ENCODE assay signal across 8 cellular contexts in genomic region chr6:156777866-156778614, GRCh38. TPM values are rescaled to one million over a fixed set of nuclear protein-coding genes. Genes with fewer than 3 reads are reported as not detected.
DNase-seq lines count a peak whose midpoint lies in the region; ATAC-seq, FAIRE-seq and TF ChIP-seq lines count a peak whose summit lies in the region.

No MANE protein-coding gene starts in this region.

- H3K9me3 ChIP-seq in Loucy (ENCODE audit: insufficient read depth, low read depth, low read length) (no peaks in the 10 kb centered on the region), colonic mucosa (no peaks in the 10 kb centered on the region)

- H3K27me3 ChIP-seq in Loucy (ENCODE audit: insufficient read depth, low read length, poor library complexity, severe bottlenecking): no peaks in the 10 kb centered on the region
- H3K27me3 ChIP-seq in colonic mucosa: no peaks in the 10 kb centered on the region

- peaks cover 64% of the 10 kb centered on the region for H3K79me2 ChIP-seq in Loucy (ENCODE audit: insufficient read depth, low read length)

- H4K20me1 ChIP-seq in Loucy (ENCODE audit: insufficient read depth, low read length, poor library complexity, severe bottlenecking): peaks cover 35% of the 10 kb centered on the region

- intact Hi-C loops in colonic mucosa (cut with DNase I): no loop called here
- intact Hi-C loops in lower leg skin (cut with DNase I; ENCODE audit: low total_unique reads): loop anchor here (5.0 kb wide), 2 partner anchors 56 to 254 kb away; no protein-coding TSS in a partner anchor

- 0 to 1% methylated on average over 29 to 44 of the region's 85 CpGs for WGBS in lower leg skin, 2 donors

- H3K36me3 ChIP-seq in Loucy (ENCODE audit: insufficient read depth, low read length) (no peaks in the 10 kb centered on the region), colonic mucosa (no peaks in the 10 kb centered on the region)

- FAIRE-seq in D721Med (lab: Jason Lieb, UNC): no peak

- no peaks in the 10 kb centered on the region for H3K9me2 ChIP-seq in Loucy (replicated peaks; ENCODE audit: low read depth, low read length)

- H3K4me1 ChIP-seq in Loucy (ENCODE audit: insufficient read depth, low read length, poor library complexity, severe bottlenecking): peaks cover 28% of the 10 kb centered on the region
- H3K4me1 ChIP-seq in colonic mucosa: peaks cover 8% of the 10 kb centered on the region

- peak overlapping the region; percentile 81 for H3K4me3 ChIP-seq in Loucy (ENCODE audit: low read length, poor library complexity, severe bottlenecking)
- H3K4me3 ChIP-seq in colonic mucosa: peak overlapping the region; percentile 69
- H3K4me3 ChIP-seq in lower leg skin (ENCODE audit: low read depth, poor library complexity, severe bottlenecking): peak overlapping the region; percentile 83

- no peaks in the 10 kb centered on the region for H3F3A ChIP-seq in Loucy (ENCODE audit: low read depth)

- peak overlapping the region; percentile 58; the same call in 1 of the 2 replicates for H2AFZ ChIP-seq in Loucy (ENCODE audit: low read length)

- no peak for TF ChIP-seq POLR2A in lower leg skin (IDR thresholded peaks at IDR 0.05)

- peak overlapping the region; percentile 43 for H3K4me2 ChIP-seq in Loucy (ENCODE audit: low read depth, low read length, poor library complexity, severe bottlenecking)

- H3K9ac ChIP-seq in Loucy (ENCODE audit: low read depth, low read length, poor library complexity, severe bottlenecking) (peak overlapping the region; percentile 94), colonic mucosa (ENCODE audit: low read depth in 2 of 2, low read length in 2 of 2) (peak overlapping the region; percentile 66 to 95)

- no peak for TF ChIP-seq CTCF in Loucy (conservative IDR thresholded peaks at IDR 0.05; ENCODE audit: low read length)
- TF ChIP-seq CTCF in colonic mucosa (IDR thresholded peaks at IDR 0.05): no peak
- TF ChIP-seq CTCF in lower leg skin (IDR thresholded peaks at IDR 0.05): peak in 1 of 3 donors; percentile 44
- TF ChIP-seq CTCF in D721Med (IDR thresholded peaks at IDR 0.05; ENCODE audit: insufficient read depth, missing control alignments): no peak

- peak; percentile 6 for ATAC-seq in GM21515 (IDR thresholded peaks at IDR 0.05; ENCODE audit: unreplicated experiment)

- DNase-seq in COR-L47 (lab: John Stamatoyannopoulos, UW) (peak; percentile 30), colonic mucosa (peak; percentile 51), lower leg skin (ENCODE audit: low spot score in 2 of 2) (peak; percentile 36 to 94), D721Med (ENCODE audit: insufficient read length, low spot score) (no peak)
- peak; percentile 47 for DNase-seq in activated CD4-positive, alpha-beta T cell treated with anti-CD3 and anti-CD28 coated beads for 1 hour
- peak in 2 of 3 donors; percentile 36 to 53 for DNase-seq in stimulated activated CD4-positive, alpha-beta T cell treated with anti-CD3 and anti-CD28 coated beads, TNF-alpha, amount 100 ng/mL, for 1 hour (ENCODE audit: low read depth in 3 of 3, low spot score in 1 of 3)

- H3K27ac ChIP-seq in colonic mucosa: peak overlapping the region; percentile 88

RNA-seq across cellular contexts. Expression of gene ARID1B, which starts 0.9 kb away (rescaled TPM):
- total RNA-seq in colonic mucosa (10 to 100 TPM; 61.3 to 71.5 TPM), lower leg skin (100 to 1,000 TPM in 3 of 4 donors, 10 to 100 TPM in 1; 87.3 to 132 (median 102) TPM)
